ENCODE assay signal across 8 cellular contexts in genomic region chr7:1667566-1668485, GRCh38. TPM values are rescaled to one million over a fixed set of nuclear protein-coding genes. Genes with fewer than 3 reads are reported as not detected.
DNase-seq lines count a peak whose midpoint lies in the region; ATAC-seq, FAIRE-seq and TF ChIP-seq lines count a peak whose summit lies in the region.

No MANE protein-coding gene starts in this region.

- H3K36me3 ChIP-seq in bronchial epithelial cell (ENCODE audit: control insufficient read depth, insufficient read depth, low read length) (no peaks in the 10 kb centered on the region), HepG2 (replicated peaks in 1 of 2; ENCODE audit: control insufficient read depth in 1 of 2, insufficient read depth in 2 of 2, low read length in 2 of 2) (no peaks in the 10 kb centered on the region), subcutaneous abdominal adipose tissue (ENCODE audit: control insufficient read depth in 5 of 5, insufficient read depth in 5 of 5, low read length in 5 of 5) (no peaks in the 10 kb centered on the region)

- TF ChIP-seq POLR2A in HepG2 (IDR thresholded peaks at IDR 0.05; ENCODE audit: insufficient read depth in 1 of 2, low read depth in 2 of 2, low read length in 2 of 2) = no peak

- intact Hi-C loops in HepG2 (cut with micrococcal nuclease; ENCODE audit: unreplicated experiment) = no loop called here

- WGBS in HepG2 (ENCODE audit: low lambda C conversion rate) = 47% methylated on average over 5 of the region's 78 CpGs

- H4K20me1 ChIP-seq in HepG2 (ENCODE audit: insufficient read depth, low read length) = no peaks in the 10 kb centered on the region

- TF ChIP-seq CTCF in bronchial epithelial cell (IDR thresholded peaks at IDR 0.05; ENCODE audit: insufficient read depth, low read length, severe bottlenecking) (no peak), HepG2 (CRISPR knock-in tag; IDR thresholded peaks at IDR 0.05) (no peak)

- H3K79me2 ChIP-seq in HepG2 (ENCODE audit: insufficient read depth, low read length) = no peaks in the 10 kb centered on the region

- TF ChIP-seq EP300 in HepG2 (IDR thresholded peaks at IDR 0.05; ENCODE audit: low read depth in 2 of 2, low read length in 2 of 2) (no peak), HepG2 (CRISPR knock-in tag; IDR thresholded peaks at IDR 0.05; ENCODE audit: borderline replicate concordance) (no peak)

- H3K27me3 ChIP-seq in bronchial epithelial cell (ENCODE audit: control insufficient read depth, insufficient read depth, low read length) = peaks cover 30% of the 10 kb centered on the region
- peaks cover 7 to 57% of the 10 kb centered on the region in 2 experiments; a peak in 4 of 5 replicates for H3K27me3 ChIP-seq in HepG2 (ENCODE audit: control insufficient read depth in 1 of 2, insufficient read depth in 2 of 2, low read length in 2 of 2)
- H3K27me3 ChIP-seq in subcutaneous abdominal adipose tissue (ENCODE audit: control insufficient read depth in 5 of 5, insufficient read depth in 4 of 5, low read length in 5 of 5) = peaks cover 21 to 58% (median 44%) of the 10 kb centered on the region in 5 donors

- POLR2A ChIA-PET in HepG2 (lab: Yijun Ruan, JAX) = no interaction called here

- peak overlapping the region; percentile 9 for H3K4me3 ChIP-seq in bronchial epithelial cell (ENCODE audit: low read depth, low read length)
- H3K4me3 ChIP-seq in HepG2 (replicated peaks in 1 of 3; ENCODE audit: insufficient read depth in 1 of 3, low read depth in 2 of 3, low read length in 3 of 3) = peak overlapping the region; percentile 27 to 64 (median 42); a peak in 4 of 6 replicates
- peak overlapping the region in 4 of 5 donors; percentile 32 to 60 (median 49) for H3K4me3 ChIP-seq in subcutaneous abdominal adipose tissue (ENCODE audit: low read depth in 1 of 5, low read length in 5 of 5)

- no peak for TF ChIP-seq RAD21 in HepG2 (CRISPR knock-in tag; IDR thresholded peaks at IDR 0.05)

- no TSS peak for BruUV-seq in HepG2 (replicated peaks; lab: Mats Ljungman, UMichigan)

- no peaks in the 10 kb centered on the region for H3K9me3 ChIP-seq in HepG2 (ENCODE audit: low read length)
- no peaks in the 10 kb centered on the region for H3K9me3 ChIP-seq in subcutaneous abdominal adipose tissue (ENCODE audit: control insufficient read depth in 5 of 5, low read length in 5 of 5)

- ATAC-seq in HepG2 = peak; percentile 26
- no peak for ATAC-seq in GM21390 (IDR thresholded peaks at IDR 0.05; ENCODE audit: unreplicated experiment)
- ATAC-seq in GM18519 (IDR thresholded peaks at IDR 0.05; ENCODE audit: low FRiP score, unreplicated experiment) = no peak

- H3K27ac ChIP-seq in HepG2 (ENCODE audit: extremely low read length, insufficient read depth, low read length) (no peak overlapping the region), subcutaneous abdominal adipose tissue (ENCODE audit: low read depth, low read length) (no peak overlapping the region)

- no peak overlapping the region for H2AFZ ChIP-seq in HepG2 (ENCODE audit: low read length)

- in situ Hi-C loops in HepG2 (cut with HindIII; ENCODE audit: extremely low pct_ligation_motif_present, low pct_unique_long_range_greater_than_20kb) = loop anchor here (5.0 kb wide), 2 partner anchors 44 to 89 kb away; no protein-coding TSS in a partner anchor

- peak; percentile 60 for DNase-seq in NCI-H82 (lab: John Stamatoyannopoulos, UW)
- no peak for DNase-seq in NCI-H82 treated with DMSO at 0.1 percent for 48 hours (lab: John Stamatoyannopoulos, UW; ENCODE audit: unreplicated experiment)
- DNase-seq in bronchial epithelial cell (ENCODE audit: low read depth) = no peak
- no peak for DNase-seq in HepG2 (ENCODE audit: low spot score)
- DNase-seq in inferior parietal cortex (ENCODE audit: extremely low spot score) = no peak

- peak overlapping the region; percentile 83 for H3K4me2 ChIP-seq in HepG2 (ENCODE audit: low read depth, low read length)

- H3K9ac ChIP-seq in HepG2 (ENCODE audit: insufficient read depth, low read depth, low read length) = no peak overlapping the region
- H3K9ac ChIP-seq in subcutaneous abdominal adipose tissue (ENCODE audit: low read length in 5 of 5) = no peak overlapping the region

- FAIRE-seq in bronchial epithelial cell (lab: Jason Lieb, UNC) = no peak
- no peak for FAIRE-seq in HepG2 (lab: Jason Lieb, UNC)

- CTCF ChIA-PET in HepG2 (lab: Yijun Ruan, JAX; ENCODE audit: low intra/inter-chr PET ratio, low total read pairs) = no interaction called here

- peaks cover 22% of the 10 kb centered on the region; the same call in 1 of the 2 replicates for H3K4me1 ChIP-seq in HepG2 (ENCODE audit: insufficient read depth, low read length)
- peaks cover 0 to 32% (median 22%) of the 10 kb centered on the region in 5 donors for H3K4me1 ChIP-seq in subcutaneous abdominal adipose tissue (ENCODE audit: control insufficient read depth in 5 of 5, insufficient read depth in 5 of 5, low read length in 5 of 5)

TF ChIP-seq in HepG2, 621 proteins besides CTCF, POLR2A, EP300 and RAD21 (continues in another document):
- TF ChIP-seq ZNF839 (CRISPR knock-in tag; IDR thresholded peaks at IDR 0.05; ENCODE audit: borderline replicate concordance) (no peak), STAT5B (CRISPR knock-in tag; IDR thresholded peaks at IDR 0.05) (no peak), RBM22 (optimal IDR thresholded peaks at IDR 0.05; ENCODE audit: low read length) (no peak), ZNF777 (CRISPR knock-in tag; IDR thresholded peaks at IDR 0.05) (peak; percentile 38; the same call in 1 of the 2 replicates), GZF1 (CRISPR knock-in tag; IDR thresholded peaks at IDR 0.05) (no peak), MEF2D (CRISPR knock-in tag; IDR thresholded peaks at IDR 0.05) (no peak), ZNF556 (CRISPR knock-in tag; IDR thresholded peaks at IDR 0.05; ENCODE audit: borderline replicate concordance) (no peak), ZC3H4 (CRISPR knock-in tag; IDR thresholded peaks at IDR 0.05; ENCODE audit: borderline replicate concordance) (no peak), ZNF263 (CRISPR knock-in tag; IDR thresholded peaks at IDR 0.05) (0 out of 2 replicates have a peak, but pooled peaks have one; percentile 34), BCL3 (CRISPR knock-in tag; IDR thresholded peaks at IDR 0.05) (no peak), CSRNP2 (CRISPR knock-in tag; conservative IDR thresholded peaks at IDR 0.05; ENCODE audit: low read depth) (no peak), IRF1 (CRISPR knock-in tag; IDR thresholded peaks at IDR 0.05; ENCODE audit: low read depth) (no peak), MTF1 (CRISPR knock-in tag; IDR thresholded peaks at IDR 0.05) (no peak)

RNA-seq across cellular contexts. Expression of gene ELFN1, which starts 2.3 kb away (rescaled TPM):
- under 0.01 TPM in 1 of 2 replicates, not detected in the other for total RNA-seq in bronchial epithelial cell
- 0.13 and 0.18 TPM in 2 replicates for total RNA-seq in HepG2 (2016; rRNA removed; fragmentation: Illumina TruSeq; extraction: Trizol)
- 0.10 TPM in 1 of 2 replicates, not detected in the other for total RNA-seq in HepG2 (2016; cell fraction: cytosol; rRNA removed; fragmentation: Illumina TruSeq; extraction: Trizol; ENCODE audit: low read depth)
- 0.21 and 0.28 TPM in 2 replicates for total RNA-seq in HepG2 (2016; cell fraction: insoluble cytoplasmic fraction; rRNA removed; fragmentation: Illumina TruSeq; extraction: Trizol)
- 0.10 and 0.12 TPM in 2 replicates for total RNA-seq in HepG2 (2016; cell fraction: membrane; rRNA removed; fragmentation: Illumina TruSeq; extraction: Trizol)
- total RNA-seq in HepG2 (2016; cell fraction: nucleus; rRNA removed; fragmentation: Illumina TruSeq; extraction: Trizol) = 0.13 and 0.19 TPM in 2 replicates
- 0.13 and 1.5 TPM in 2 replicates for polyA plus RNA-seq in HepG2 (2011; rRNA removed)
- 0.32 and 1.0 TPM in 2 replicates for polyA plus RNA-seq in HepG2 (2011; cell fraction: cytosol; rRNA removed)
- 0.48 and 1.6 TPM in 2 replicates for polyA plus RNA-seq in HepG2 (2011; cell fraction: nucleus; rRNA removed)
- polyA plus RNA-seq in HepG2 (2012) = 0.28 and 1.0 TPM in 2 replicates
- polyA plus RNA-seq in HepG2 (2016; cell fraction: cytosol; fragmentation: Illumina TruSeq; extraction: Trizol; ENCODE audit: low read depth) = 0.03 and 0.05 TPM in 2 replicates
- polyA plus RNA-seq in HepG2 (2016; cell fraction: insoluble cytoplasmic fraction; fragmentation: Illumina TruSeq; extraction: Trizol; ENCODE audit: low read depth) = 0.22 and 0.29 TPM in 2 replicates
- polyA plus RNA-seq in HepG2 (2016; cell fraction: membrane; fragmentation: Illumina TruSeq; extraction: Trizol; ENCODE audit: low read depth) = 0.09 and 0.12 TPM in 2 replicates
- 0.27 and 0.31 TPM in 2 replicates for polyA plus RNA-seq in HepG2 (2016; cell fraction: nucleus; fragmentation: Illumina TruSeq; extraction: Trizol; ENCODE audit: insufficient read depth, low read depth)
- 0.21 and 0.50 TPM in 2 replicates for polyA minus RNA-seq in HepG2 (2011; rRNA and poly(A)+ RNA removed; ENCODE audit: low replicate concordance)
- 0.18 and 1.1 TPM in 2 replicates for polyA minus RNA-seq in HepG2 (2011; cell fraction: cytosol; rRNA and poly(A)+ RNA removed)
- 0.13 and 0.50 TPM in 2 replicates for polyA minus RNA-seq in HepG2 (2011; cell fraction: nucleus; rRNA and poly(A)+ RNA removed)
